In genomic region chr11:64611961-64612646, GRCh38 we compare ENCODE assay signal across 21 cellular contexts. TPM values are rescaled to one million over a fixed set of nuclear protein-coding genes. Genes with fewer than 3 reads are reported as not detected.
DNase-seq lines count a peak whose midpoint lies in the region; ATAC-seq, FAIRE-seq and TF ChIP-seq lines count a peak whose summit lies in the region.
"Had no signal": no experiment of that assay in that cellular context is flagged by ENCODE, and none has a peak within 500 bp of the region (broad histone marks: within the 10 kb centered on the region; RNA-seq: fewer than 3 reads in every experiment).

No MANE protein-coding gene starts in this region.

- H3K4me3 ChIP-seq in right cardiac atrium (ENCODE audit: low read length) (no peak overlapping the region), astrocyte (ENCODE audit: insufficient read depth, low read depth, low read length) (no peak overlapping the region)
- H3K4me3 ChIP-seq: right atrium auricular region had no signal

- peak overlapping the region; percentile 53 for H3K27ac Mint-ChIP-seq in astrocyte (ENCODE audit: unreplicated experiment)
- H3K27ac Mint-ChIP-seq: activated naive CD8-positive, alpha-beta T cell treated with anti-CD3 and anti-CD28 coated beads, Interleukin-2, amount 50 U/mL, for 24 hours; activated T-cell treated with anti-CD3 and anti-CD28 coated beads, Interleukin-2, amount 50 U/mL, for 72 hours had no signal

- peak; percentile 6 to 25 (median 25) for DNase-seq in right cardiac atrium
- DNase-seq in left ventricle myocardium superior = no peak
- peak; percentile 86 to 89 for DNase-seq in Kasumi-1 (lab: John Stamatoyannopoulos, UW)
- no peak for DNase-seq in astrocyte (ENCODE audit: low read depth)
- DNase-seq in OCI-M1 (lab: John Stamatoyannopoulos, UW) = no peak
- DNase-seq in NCI-H2081 treated with DMSO at 0.1 percent for 48 hours (lab: John Stamatoyannopoulos, UW) = no peak
- DNase-seq: activated CD4-positive, alpha-beta T cell treated with anti-CD3 and anti-CD28 coated beads for 48 hours; activated naive CD8-positive, alpha-beta T cell treated with anti-CD3 and anti-CD28 coated beads, Interleukin-2, amount 50 U/mL, for 24 hours; activated T-cell treated with anti-CD3 and anti-CD28 coated beads, Interleukin-2, amount 50 U/mL, for 72 hours; H9; NCI-H1105; NCI-H2171; substantia nigra had no signal

- no peak overlapping the region for H3K4me3 Mint-ChIP-seq in astrocyte (ENCODE audit: unreplicated experiment)
- H3K4me3 Mint-ChIP-seq: activated naive CD8-positive, alpha-beta T cell treated with anti-CD3 and anti-CD28 coated beads, Interleukin-2, amount 50 U/mL, for 24 hours; activated T-cell treated with anti-CD3 and anti-CD28 coated beads, Interleukin-2, amount 50 U/mL, for 72 hours had no signal

- no peaks in the 10 kb centered on the region for H3K4me1 Mint-ChIP-seq in astrocyte (ENCODE audit: low read depth, unreplicated experiment)

- H3K27me3 ChIP-seq in right cardiac atrium (ENCODE audit: control insufficient read depth, insufficient read depth) (no peaks in the 10 kb centered on the region), astrocyte (ENCODE audit: insufficient read depth, low read length) (peaks cover 7% of the 10 kb centered on the region)
- H3K27me3 ChIP-seq: neutrophil, right atrium auricular region had no signal

- H3K9me3 ChIP-seq in right cardiac atrium (ENCODE audit: control insufficient read depth, low read length) (no peaks in the 10 kb centered on the region), astrocyte (ENCODE audit: insufficient read depth, low read depth, low read length) (no peaks in the 10 kb centered on the region)
- H3K9me3 ChIP-seq: neutrophil, right atrium auricular region had no signal

- no peaks in the 10 kb centered on the region for H3K79me2 ChIP-seq in astrocyte (ENCODE audit: insufficient read depth, low read length)

- no peak overlapping the region for H3K27ac ChIP-seq in right cardiac atrium (ENCODE audit: low read length)
- H3K27ac ChIP-seq in astrocyte (ENCODE audit: low read depth, low read length) = no peak overlapping the region
- H3K27ac ChIP-seq: neutrophil, right atrium auricular region, RWPE1 had no signal

- no peaks in the 10 kb centered on the region for H3K36me3 ChIP-seq in astrocyte (ENCODE audit: insufficient read depth, low read length)
- H3K36me3 ChIP-seq: neutrophil, right atrium auricular region had no signal

- H3K4me2 ChIP-seq in astrocyte (ENCODE audit: low read length) = no peak overlapping the region

- H4K20me1 ChIP-seq in astrocyte (ENCODE audit: insufficient read depth, low read length) = no peaks in the 10 kb centered on the region

- H3K27me3 Mint-ChIP-seq in astrocyte (ENCODE audit: low read depth, unreplicated experiment) = peaks cover 37% of the 10 kb centered on the region
- H3K27me3 Mint-ChIP-seq: activated naive CD8-positive, alpha-beta T cell treated with anti-CD3 and anti-CD28 coated beads, Interleukin-2, amount 50 U/mL, for 24 hours had no signal

- no peak for FAIRE-seq in astrocyte (lab: Jason Lieb, UNC)
- FAIRE-seq: G401.6 had no signal

- no peaks in the 10 kb centered on the region for H3K36me3 Mint-ChIP-seq in astrocyte (ENCODE audit: low read depth, unreplicated experiment)

- 62% methylated on average over 10 of the region's 10 CpGs for WGBS in right cardiac atrium

- no peaks in the 10 kb centered on the region for H3K9me3 Mint-ChIP-seq in astrocyte (ENCODE audit: unreplicated experiment)
- H3K9me3 Mint-ChIP-seq: activated naive CD8-positive, alpha-beta T cell treated with anti-CD3 and anti-CD28 coated beads, Interleukin-2, amount 50 U/mL, for 24 hours; activated T-cell treated with anti-CD3 and anti-CD28 coated beads, Interleukin-2, amount 50 U/mL, for 72 hours; H9 had no signal

- intact Hi-C loops in right cardiac atrium (cut with DNase I) (no loop called here), left ventricle myocardium superior (cut with micrococcal nuclease) (no loop called here)

- no peak overlapping the region for H2AFZ ChIP-seq in astrocyte (ENCODE audit: low read depth, low read length)

- no peak overlapping the region for H3K9ac ChIP-seq in astrocyte (ENCODE audit: low read length)

- ATAC-seq in right cardiac atrium (peak in 1 of 2 donors; percentile 24), left ventricle myocardium superior (no peak), HG02973 (IDR thresholded peaks at IDR 0.05; ENCODE audit: unreplicated experiment) (no peak), GM18868 (IDR thresholded peaks at IDR 0.05; ENCODE audit: unreplicated experiment) (no peak)
- ATAC-seq: activated naive CD8-positive, alpha-beta T cell treated with anti-CD3 and anti-CD28 coated beads, Interleukin-2, amount 50 U/mL, for 24 hours; activated T-cell treated with anti-CD3 and anti-CD28 coated beads, Interleukin-2, amount 50 U/mL, for 72 hours had no signal

- H3K4me1 ChIP-seq in right cardiac atrium (ENCODE audit: control insufficient read depth, insufficient read depth, low read length) (no peaks in the 10 kb centered on the region), astrocyte (ENCODE audit: insufficient read depth, low read length) (no peaks in the 10 kb centered on the region)

- TF ChIP-seq CTCF in astrocyte (IDR thresholded peaks at IDR 0.05; ENCODE audit: insufficient read depth, low read depth, low read length) = no peak

RNA-seq across cellular contexts. Expression of gene SLC22A12, which starts 21.1 kb away (rescaled TPM):
- total RNA-seq in right cardiac atrium (not detected), left ventricle myocardium superior (not detected), astrocyte (not detected in 2 replicates)
- polyA plus RNA-seq in right cardiac atrium = not detected
- total RNA-seq: activated T-cell treated with anti-CD3 and anti-CD28 coated beads, Interleukin-2, amount 50 U/mL, for 72 hours; H9; mononuclear cell; right atrium auricular region; T-helper 2 cell treated with Interferon-gamma antibody and Interleukin-4, amounts not matched to agents 100 ng/mL and 5 ng/mL, for 36 hours had no signal

RNA-seq across cellular contexts. Expression of gene SLC22A11, which starts 56.4 kb away (rescaled TPM):
- total RNA-seq in right cardiac atrium (not detected), left ventricle myocardium superior (not detected), astrocyte (not detected in 2 replicates)
- polyA plus RNA-seq in right cardiac atrium = not detected
- total RNA-seq: activated T-cell treated with anti-CD3 and anti-CD28 coated beads, Interleukin-2, amount 50 U/mL, for 72 hours; H9; mononuclear cell; right atrium auricular region; T-helper 2 cell treated with Interferon-gamma antibody and Interleukin-4, amounts not matched to agents 100 ng/mL and 5 ng/mL, for 36 hours had no signal

Comparison
In these comparisons a context has a peak if more than half of its experiments do, and no peak if none do; other contexts are left out.
1. DNase-seq: peak in right cardiac atrium (3 of 3) and Kasumi-1 (2 of 2); none in left ventricle myocardium superior (single experiment), astrocyte (single experiment), OCI-M1 (single experiment) and NCI-H2081 treated with DMSO at 0.1 percent for 48 hours (single experiment).